Comparison of ENCODE assay signal across 1 cellular context in the genomic region with DNA sequence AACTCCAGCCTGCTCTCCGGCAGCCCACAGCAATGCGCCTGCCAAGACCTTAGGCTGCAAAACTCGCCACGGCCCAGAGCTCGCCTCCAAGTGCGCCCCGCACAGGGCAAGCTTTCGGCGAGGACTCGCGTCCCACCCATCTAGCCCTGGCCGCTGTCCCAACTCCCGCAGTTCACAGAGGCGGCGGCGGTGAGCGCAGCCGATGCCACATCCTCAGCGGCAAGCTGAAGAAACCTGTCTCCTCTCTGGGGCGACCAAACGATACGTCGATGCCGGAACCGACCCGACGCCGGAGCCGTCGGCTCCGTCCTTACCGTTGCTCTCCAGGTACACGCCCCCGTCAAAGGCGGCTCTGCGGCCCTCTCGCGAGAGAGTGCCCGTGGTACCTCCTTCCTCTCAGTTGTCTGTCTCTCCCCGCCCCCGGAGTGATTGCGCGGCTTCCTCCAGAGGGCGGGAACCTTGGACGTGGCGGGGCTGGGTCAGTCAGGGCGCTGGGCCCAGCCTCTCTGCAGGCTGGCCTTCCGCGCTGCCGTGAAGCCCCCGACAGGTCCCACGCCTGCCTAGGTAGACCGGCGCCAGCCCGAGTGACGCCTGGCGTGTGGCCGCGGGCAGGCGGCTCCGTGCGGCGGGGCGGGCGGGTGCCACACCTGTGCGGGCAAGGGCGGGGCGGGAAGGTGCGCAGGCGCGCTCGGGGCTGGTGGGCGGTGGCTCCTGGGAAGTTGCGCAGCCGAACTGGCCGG.
A peak's percentile ranks its signal among the peaks of the same experiment; 100 is the strongest.
TF ChIP-seq lines count a peak whose summit lies in the region.

No MANE protein-coding gene starts in this region.

TF ChIP-seq in HepG2, 621 proteins besides CTCF, POLR2A, EP300 and RAD21 (continued from another document and continues in another):
- no peak for TF ChIP-seq MAF1 (CRISPR knock-in tag; IDR thresholded peaks at IDR 0.05; ENCODE audit: borderline replicate concordance)
- peak; percentile 89 for TF ChIP-seq ZEB1 (IDR thresholded peaks at IDR 0.05; ENCODE audit: insufficient replicate concordance, low read depth)
- peak; percentile 90 for TF ChIP-seq PHF5A (CRISPR knock-in tag; IDR thresholded peaks at IDR 0.05; ENCODE audit: low read depth, unreplicated experiment)
- peak; percentile 76; the same call in 1 of the 2 replicates for TF ChIP-seq NR1H2 (CRISPR knock-in tag; IDR thresholded peaks at IDR 0.05; ENCODE audit: borderline replicate concordance, low read depth)
- TF ChIP-seq HHEX (CRISPR knock-in tag; IDR thresholded peaks at IDR 0.05): 0 out of 2 replicates have a peak, but pooled peaks have one; percentile 27
- TF ChIP-seq MYNN (CRISPR knock-in tag; IDR thresholded peaks at IDR 0.05; ENCODE audit: low read depth): no peak
- peak; percentile 20; the same call in 1 of the 2 replicates for TF ChIP-seq MED1 (CRISPR knock-in tag; IDR thresholded peaks at IDR 0.05)
- TF ChIP-seq GTF2F1 (IDR thresholded peaks at IDR 0.05; ENCODE audit: low read length): no peak
- TF ChIP-seq, protein P1, sequence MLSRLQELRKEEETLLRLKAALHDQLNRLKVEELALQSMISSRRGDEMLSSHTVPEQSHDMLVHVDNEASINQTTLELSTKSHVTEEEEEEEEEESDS (CRISPR knock-in tag; IDR thresholded peaks at IDR 0.05; ENCODE audit: borderline replicate concordance): no peak
- TF ChIP-seq, protein P2, sequence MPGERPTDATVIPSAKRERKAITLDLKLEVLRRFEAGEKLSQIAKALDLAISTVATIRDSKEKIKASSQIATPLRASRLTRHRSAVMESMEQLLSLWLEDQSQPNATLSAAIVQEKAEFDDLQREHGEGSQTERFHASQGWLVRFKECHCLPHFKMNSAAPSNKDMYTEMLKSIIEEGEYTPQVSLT (CRISPR knock-in tag; IDR thresholded peaks at IDR 0.05; ENCODE audit: borderline replicate concordance, low read depth): no peak; the same call in 1 of the 2 replicates
- TF ChIP-seq, protein P3, sequence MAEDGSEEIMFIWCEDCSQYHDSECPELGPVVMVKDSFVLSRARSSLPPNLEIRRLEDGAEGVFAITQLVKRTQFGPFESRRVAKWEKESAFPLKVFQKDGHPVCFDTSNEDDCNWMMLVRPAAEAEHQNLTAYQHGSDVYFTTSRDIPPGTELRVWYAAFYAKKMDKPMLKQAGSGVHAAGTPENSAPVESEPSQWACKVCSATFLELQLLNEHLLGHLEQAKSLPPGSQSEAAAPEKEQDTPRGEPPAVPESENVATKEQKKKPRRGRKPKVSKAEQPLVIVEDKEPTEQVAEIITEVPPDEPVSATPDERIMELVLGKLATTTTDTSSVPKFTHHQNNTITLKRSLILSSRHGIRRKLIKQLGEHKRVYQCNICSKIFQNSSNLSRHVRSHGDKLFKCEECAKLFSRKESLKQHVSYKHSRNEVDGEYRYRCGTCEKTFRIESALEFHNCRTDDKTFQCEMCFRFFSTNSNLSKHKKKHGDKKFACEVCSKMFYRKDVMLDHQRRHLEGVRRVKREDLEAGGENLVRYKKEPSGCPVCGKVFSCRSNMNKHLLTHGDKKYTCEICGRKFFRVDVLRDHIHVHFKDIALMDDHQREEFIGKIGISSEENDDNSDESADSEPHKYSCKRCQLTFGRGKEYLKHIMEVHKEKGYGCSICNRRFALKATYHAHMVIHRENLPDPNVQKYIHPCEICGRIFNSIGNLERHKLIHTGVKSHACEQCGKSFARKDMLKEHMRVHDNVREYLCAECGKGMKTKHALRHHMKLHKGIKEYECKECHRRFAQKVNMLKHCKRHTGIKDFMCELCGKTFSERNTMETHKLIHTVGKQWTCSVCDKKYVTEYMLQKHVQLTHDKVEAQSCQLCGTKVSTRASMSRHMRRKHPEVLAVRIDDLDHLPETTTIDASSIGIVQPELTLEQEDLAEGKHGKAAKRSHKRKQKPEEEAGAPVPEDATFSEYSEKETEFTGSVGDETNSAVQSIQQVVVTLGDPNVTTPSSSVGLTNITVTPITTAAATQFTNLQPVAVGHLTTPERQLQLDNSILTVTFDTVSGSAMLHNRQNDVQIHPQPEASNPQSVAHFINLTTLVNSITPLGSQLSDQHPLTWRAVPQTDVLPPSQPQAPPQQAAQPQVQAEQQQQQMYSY (CRISPR knock-in tag; IDR thresholded peaks at IDR 0.05): no peak
- TF ChIP-seq, protein P4, sequence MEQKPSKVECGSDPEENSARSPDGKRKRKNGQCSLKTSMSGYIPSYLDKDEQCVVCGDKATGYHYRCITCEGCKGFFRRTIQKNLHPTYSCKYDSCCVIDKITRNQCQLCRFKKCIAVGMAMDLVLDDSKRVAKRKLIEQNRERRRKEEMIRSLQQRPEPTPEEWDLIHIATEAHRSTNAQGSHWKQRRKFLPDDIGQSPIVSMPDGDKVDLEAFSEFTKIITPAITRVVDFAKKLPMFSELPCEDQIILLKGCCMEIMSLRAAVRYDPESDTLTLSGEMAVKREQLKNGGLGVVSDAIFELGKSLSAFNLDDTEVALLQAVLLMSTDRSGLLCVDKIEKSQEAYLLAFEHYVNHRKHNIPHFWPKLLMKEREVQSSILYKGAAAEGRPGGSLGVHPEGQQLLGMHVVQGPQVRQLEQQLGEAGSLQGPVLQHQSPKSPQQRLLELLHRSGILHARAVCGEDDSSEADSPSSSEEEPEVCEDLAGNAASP (CRISPR knock-in tag; IDR thresholded peaks at IDR 0.05; ENCODE audit: borderline replicate concordance): 0 out of 2 replicates have a peak, but pooled peaks have one; percentile 9
- TF ChIP-seq, protein P5, sequence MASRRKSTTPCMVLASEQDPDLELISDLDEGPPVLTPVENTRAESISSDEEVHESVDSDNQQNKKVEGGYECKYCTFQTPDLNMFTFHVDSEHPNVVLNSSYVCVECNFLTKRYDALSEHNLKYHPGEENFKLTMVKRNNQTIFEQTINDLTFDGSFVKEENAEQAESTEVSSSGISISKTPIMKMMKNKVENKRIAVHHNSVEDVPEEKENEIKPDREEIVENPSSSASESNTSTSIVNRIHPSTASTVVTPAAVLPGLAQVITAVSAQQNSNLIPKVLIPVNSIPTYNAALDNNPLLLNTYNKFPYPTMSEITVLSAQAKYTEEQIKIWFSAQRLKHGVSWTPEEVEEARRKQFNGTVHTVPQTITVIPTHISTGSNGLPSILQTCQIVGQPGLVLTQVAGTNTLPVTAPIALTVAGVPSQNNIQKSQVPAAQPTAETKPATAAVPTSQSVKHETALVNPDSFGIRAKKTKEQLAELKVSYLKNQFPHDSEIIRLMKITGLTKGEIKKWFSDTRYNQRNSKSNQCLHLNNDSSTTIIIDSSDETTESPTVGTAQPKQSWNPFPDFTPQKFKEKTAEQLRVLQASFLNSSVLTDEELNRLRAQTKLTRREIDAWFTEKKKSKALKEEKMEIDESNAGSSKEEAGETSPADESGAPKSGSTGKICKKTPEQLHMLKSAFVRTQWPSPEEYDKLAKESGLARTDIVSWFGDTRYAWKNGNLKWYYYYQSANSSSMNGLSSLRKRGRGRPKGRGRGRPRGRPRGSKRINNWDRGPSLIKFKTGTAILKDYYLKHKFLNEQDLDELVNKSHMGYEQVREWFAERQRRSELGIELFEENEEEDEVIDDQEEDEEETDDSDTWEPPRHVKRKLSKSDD (CRISPR knock-in tag; IDR thresholded peaks at IDR 0.05; ENCODE audit: low read depth): peak; percentile 83; the same call in 1 of the 2 replicates
- TF ChIP-seq SMAD9 (CRISPR knock-in tag; IDR thresholded peaks at IDR 0.05): 0 out of 2 replicates have a peak, but pooled peaks have one; percentile 50
- peak; percentile 83; the same call in 1 of the 2 replicates for TF ChIP-seq KMT2B (CRISPR knock-in tag; IDR thresholded peaks at IDR 0.05)
- TF ChIP-seq ARID2 (CRISPR knock-in tag; IDR thresholded peaks at IDR 0.05; ENCODE audit: borderline replicate concordance): peak; percentile 79
- TF ChIP-seq, protein P6, sequence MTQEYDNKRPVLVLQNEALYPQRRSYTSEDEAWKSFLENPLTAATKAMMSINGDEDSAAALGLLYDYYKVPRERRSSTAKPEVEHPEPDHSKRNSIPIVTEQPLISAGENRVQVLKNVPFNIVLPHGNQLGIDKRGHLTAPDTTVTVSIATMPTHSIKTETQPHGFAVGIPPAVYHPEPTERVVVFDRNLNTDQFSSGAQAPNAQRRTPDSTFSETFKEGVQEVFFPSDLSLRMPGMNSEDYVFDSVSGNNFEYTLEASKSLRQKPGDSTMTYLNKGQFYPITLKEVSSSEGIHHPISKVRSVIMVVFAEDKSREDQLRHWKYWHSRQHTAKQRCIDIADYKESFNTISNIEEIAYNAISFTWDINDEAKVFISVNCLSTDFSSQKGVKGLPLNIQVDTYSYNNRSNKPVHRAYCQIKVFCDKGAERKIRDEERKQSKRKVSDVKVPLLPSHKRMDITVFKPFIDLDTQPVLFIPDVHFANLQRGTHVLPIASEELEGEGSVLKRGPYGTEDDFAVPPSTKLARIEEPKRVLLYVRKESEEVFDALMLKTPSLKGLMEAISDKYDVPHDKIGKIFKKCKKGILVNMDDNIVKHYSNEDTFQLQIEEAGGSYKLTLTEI (CRISPR knock-in tag; conservative IDR thresholded peaks at IDR 0.05): no peak
- TF ChIP-seq MYC (CRISPR knock-in tag; IDR thresholded peaks at IDR 0.05; ENCODE audit: borderline replicate concordance): peak; percentile 62
- 0 out of 2 replicates have a peak, but pooled peaks have one; percentile 42 for TF ChIP-seq ZNF768 (CRISPR knock-in tag; IDR thresholded peaks at IDR 0.05)
- TF ChIP-seq IRX3 (CRISPR knock-in tag; IDR thresholded peaks at IDR 0.05; ENCODE audit: borderline replicate concordance, low read depth): peak; percentile 79; the same call in 1 of the 2 replicates
- TF ChIP-seq, protein P7, sequence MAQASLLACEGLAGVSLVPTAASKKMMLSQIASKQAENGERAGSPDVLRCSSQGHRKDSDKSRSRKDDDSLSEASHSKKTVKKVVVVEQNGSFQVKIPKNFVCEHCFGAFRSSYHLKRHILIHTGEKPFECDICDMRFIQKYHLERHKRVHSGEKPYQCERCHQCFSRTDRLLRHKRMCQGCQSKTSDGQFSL (CRISPR knock-in tag; IDR thresholded peaks at IDR 0.05): no peak
- no peak for TF ChIP-seq MTA3 (CRISPR knock-in tag; IDR thresholded peaks at IDR 0.05)
- TF ChIP-seq PAX8 (CRISPR knock-in tag; IDR thresholded peaks at IDR 0.05; ENCODE audit: borderline replicate concordance): no peak
- TF ChIP-seq, protein P8, sequence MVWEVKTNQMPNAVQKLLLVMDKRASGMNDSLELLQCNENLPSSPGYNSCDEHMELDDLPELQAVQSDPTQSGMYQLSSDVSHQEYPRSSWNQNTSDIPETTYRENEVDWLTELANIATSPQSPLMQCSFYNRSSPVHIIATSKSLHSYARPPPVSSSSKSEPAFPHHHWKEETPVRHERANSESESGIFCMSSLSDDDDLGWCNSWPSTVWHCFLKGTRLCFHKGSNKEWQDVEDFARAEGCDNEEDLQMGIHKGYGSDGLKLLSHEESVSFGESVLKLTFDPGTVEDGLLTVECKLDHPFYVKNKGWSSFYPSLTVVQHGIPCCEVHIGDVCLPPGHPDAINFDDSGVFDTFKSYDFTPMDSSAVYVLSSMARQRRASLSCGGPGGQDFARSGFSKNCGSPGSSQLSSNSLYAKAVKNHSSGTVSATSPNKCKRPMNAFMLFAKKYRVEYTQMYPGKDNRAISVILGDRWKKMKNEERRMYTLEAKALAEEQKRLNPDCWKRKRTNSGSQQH (CRISPR knock-in tag; IDR thresholded peaks at IDR 0.05; ENCODE audit: low read depth): 0 out of 2 replicates have a peak, but pooled peaks have one; percentile 25
- peak; percentile 88 for TF ChIP-seq DMAP1 (CRISPR knock-in tag; IDR thresholded peaks at IDR 0.05)
- TF ChIP-seq MED13 (CRISPR knock-in tag; IDR thresholded peaks at IDR 0.05): no peak
- TF ChIP-seq ISX (CRISPR knock-in tag; conservative IDR thresholded peaks at IDR 0.05): 0 out of 2 replicates have a peak, but pooled peaks have one; percentile 31
- peak; percentile 24 for TF ChIP-seq HOXA9 (CRISPR knock-in tag; IDR thresholded peaks at IDR 0.05; ENCODE audit: borderline replicate concordance)
- TF ChIP-seq, protein P9, sequence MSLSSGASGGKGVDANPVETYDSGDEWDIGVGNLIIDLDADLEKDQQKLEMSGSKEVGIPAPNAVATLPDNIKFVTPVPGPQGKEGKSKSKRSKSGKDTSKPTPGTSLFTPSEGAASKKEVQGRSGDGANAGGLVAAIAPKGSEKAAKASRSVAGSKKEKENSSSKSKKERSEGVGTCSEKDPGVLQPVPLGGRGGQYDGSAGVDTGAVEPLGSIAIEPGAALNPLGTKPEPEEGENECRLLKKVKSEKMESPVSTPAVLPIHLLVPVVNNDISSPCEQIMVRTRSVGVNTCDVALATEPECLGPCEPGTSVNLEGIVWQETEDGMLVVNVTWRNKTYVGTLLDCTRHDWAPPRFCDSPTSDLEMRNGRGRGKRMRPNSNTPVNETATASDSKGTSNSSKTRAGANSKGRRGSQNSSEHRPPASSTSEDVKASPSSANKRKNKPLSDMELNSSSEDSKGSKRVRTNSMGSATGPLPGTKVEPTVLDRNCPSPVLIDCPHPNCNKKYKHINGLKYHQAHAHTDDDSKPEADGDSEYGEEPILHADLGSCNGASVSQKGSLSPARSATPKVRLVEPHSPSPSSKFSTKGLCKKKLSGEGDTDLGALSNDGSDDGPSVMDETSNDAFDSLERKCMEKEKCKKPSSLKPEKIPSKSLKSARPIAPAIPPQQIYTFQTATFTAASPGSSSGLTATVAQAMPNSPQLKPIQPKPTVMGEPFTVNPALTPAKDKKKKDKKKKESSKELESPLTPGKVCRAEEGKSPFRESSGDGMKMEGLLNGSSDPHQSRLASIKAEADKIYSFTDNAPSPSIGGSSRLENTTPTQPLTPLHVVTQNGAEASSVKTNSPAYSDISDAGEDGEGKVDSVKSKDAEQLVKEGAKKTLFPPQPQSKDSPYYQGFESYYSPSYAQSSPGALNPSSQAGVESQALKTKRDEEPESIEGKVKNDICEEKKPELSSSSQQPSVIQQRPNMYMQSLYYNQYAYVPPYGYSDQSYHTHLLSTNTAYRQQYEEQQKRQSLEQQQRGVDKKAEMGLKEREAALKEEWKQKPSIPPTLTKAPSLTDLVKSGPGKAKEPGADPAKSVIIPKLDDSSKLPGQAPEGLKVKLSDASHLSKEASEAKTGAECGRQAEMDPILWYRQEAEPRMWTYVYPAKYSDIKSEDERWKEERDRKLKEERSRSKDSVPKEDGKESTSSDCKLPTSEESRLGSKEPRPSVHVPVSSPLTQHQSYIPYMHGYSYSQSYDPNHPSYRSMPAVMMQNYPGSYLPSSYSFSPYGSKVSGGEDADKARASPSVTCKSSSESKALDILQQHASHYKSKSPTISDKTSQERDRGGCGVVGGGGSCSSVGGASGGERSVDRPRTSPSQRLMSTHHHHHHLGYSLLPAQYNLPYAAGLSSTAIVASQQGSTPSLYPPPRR (CRISPR knock-in tag; IDR thresholded peaks at IDR 0.05; ENCODE audit: borderline replicate concordance): no peak
- TF ChIP-seq SP1 (IDR thresholded peaks at IDR 0.05): no peak
- TF ChIP-seq SP1 (CRISPR knock-in tag; IDR thresholded peaks at IDR 0.05): no peak; the same call in 1 of the 2 replicates
- TF ChIP-seq, protein P10, sequence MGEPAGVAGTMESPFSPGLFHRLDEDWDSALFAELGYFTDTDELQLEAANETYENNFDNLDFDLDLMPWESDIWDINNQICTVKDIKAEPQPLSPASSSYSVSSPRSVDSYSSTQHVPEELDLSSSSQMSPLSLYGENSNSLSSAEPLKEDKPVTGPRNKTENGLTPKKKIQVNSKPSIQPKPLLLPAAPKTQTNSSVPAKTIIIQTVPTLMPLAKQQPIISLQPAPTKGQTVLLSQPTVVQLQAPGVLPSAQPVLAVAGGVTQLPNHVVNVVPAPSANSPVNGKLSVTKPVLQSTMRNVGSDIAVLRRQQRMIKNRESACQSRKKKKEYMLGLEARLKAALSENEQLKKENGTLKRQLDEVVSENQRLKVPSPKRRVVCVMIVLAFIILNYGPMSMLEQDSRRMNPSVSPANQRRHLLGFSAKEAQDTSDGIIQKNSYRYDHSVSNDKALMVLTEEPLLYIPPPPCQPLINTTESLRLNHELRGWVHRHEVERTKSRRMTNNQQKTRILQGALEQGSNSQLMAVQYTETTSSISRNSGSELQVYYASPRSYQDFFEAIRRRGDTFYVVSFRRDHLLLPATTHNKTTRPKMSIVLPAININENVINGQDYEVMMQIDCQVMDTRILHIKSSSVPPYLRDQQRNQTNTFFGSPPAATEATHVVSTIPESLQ (CRISPR knock-in tag; conservative IDR thresholded peaks at IDR 0.05): no peak
- TF ChIP-seq KAT7 (CRISPR knock-in tag; IDR thresholded peaks at IDR 0.05; ENCODE audit: borderline replicate concordance): no peak
- TF ChIP-seq HNRNPH1 (optimal IDR thresholded peaks at IDR 0.05; ENCODE audit: low read depth, low read length): peak; percentile 25
